ENCODE assay signal across 21 cellular contexts in genomic region chr21:41908829-41909228, GRCh38. TPM values are rescaled to one million over a fixed set of nuclear protein-coding genes. Genes with fewer than 3 reads are reported as not detected.
DNase-seq lines count a peak whose midpoint lies in the region; ATAC-seq, FAIRE-seq and TF ChIP-seq lines count a peak whose summit lies in the region.
"Had no signal": no experiment of that assay in that cellular context is flagged by ENCODE, and none has a peak within 500 bp of the region (broad histone marks: within the 10 kb centered on the region; RNA-seq: fewer than 3 reads in every experiment).

No MANE protein-coding gene starts in this region.

- no peaks in the 10 kb centered on the region for H3K9me2 ChIP-seq in SK-N-SH

- ATAC-seq in K562 = no peak
- ATAC-seq: A549; CD8-positive, alpha-beta T cell had no signal

- no peaks in the 10 kb centered on the region for H4K20me1 ChIP-seq in K562 (replicated peaks; ENCODE audit: control insufficient read depth, insufficient read depth, low read length)
- H4K20me1 ChIP-seq in SK-N-SH (ENCODE audit: insufficient read depth) = no peaks in the 10 kb centered on the region
- H4K20me1 ChIP-seq: BLaER1 treated with 17β-estradiol and CSF1 and Interleukin-3, amounts not matched to agents 10 nM and 100 nM had no signal

- H3K27ac ChIP-seq in K562 (ENCODE audit: extremely low read depth, low read depth, low read length) (no peak overlapping the region), spleen (peak overlapping the region in 5 of 8 donors; percentile 20 to 54 (median 40)), SK-N-SH (ENCODE audit: low read depth in 2 of 2, low read length in 1 of 2) (no peak overlapping the region)
- H3K27ac ChIP-seq: 22Rv1; A549; BLaER1 treated with 17β-estradiol and CSF1 and Interleukin-3, amounts not matched to agents 10 nM and 100 nM; C4-2B had no signal

- H3K9me3 ChIP-seq in K562 (replicated peaks; ENCODE audit: control insufficient read depth, insufficient read depth, low read depth, low read length) = no peaks in the 10 kb centered on the region
- no peaks in the 10 kb centered on the region for H3K9me3 ChIP-seq in spleen
- no peaks in the 10 kb centered on the region for H3K9me3 ChIP-seq in SK-N-SH
- H3K9me3 ChIP-seq: A549; BLaER1 treated with 17β-estradiol and CSF1 and Interleukin-3, amounts not matched to agents 10 nM and 100 nM; Caco-2 had no signal

- POLR2A ChIA-PET in K562 (lab: Yijun Ruan, JAX) = no interaction called here
- POLR2A ChIA-PET in SK-N-SH (lab: Yijun Ruan, JAX) = interaction anchor here (0.6 kb wide), 1 partner anchor 9 kb away, joined by 3 read pairs; no protein-coding TSS in a partner anchor

- TF ChIP-seq RAD21 in K562 (CRISPR knock-in tag; conservative IDR thresholded peaks at IDR 0.05 in 1 of 2, IDR thresholded peaks at IDR 0.05 in 1 of 2) = no peak
- TF ChIP-seq RAD21 in SK-N-SH (IDR thresholded peaks at IDR 0.05; ENCODE audit: low read length) = no peak

- H3K9ac ChIP-seq in K562 (ENCODE audit: insufficient read depth in 1 of 2, low read depth in 2 of 2, low read length in 2 of 2) = no peak overlapping the region
- no peak overlapping the region for H3K9ac ChIP-seq in SK-N-SH
- H3K9ac ChIP-seq: BLaER1 treated with 17β-estradiol and CSF1 and Interleukin-3, amounts not matched to agents 10 nM and 100 nM had no signal

- intact Hi-C loops in K562 (cut with micrococcal nuclease) = no loop called here
- intact Hi-C loops in spleen (cut with DNase I; ENCODE audit: low total_unique reads) = no loop called here

- CTCF ChIA-PET in K562 (lab: Yijun Ruan, JAX; ENCODE audit: low intra/inter-chr PET ratio) = interaction anchor here (0.6 kb wide), 1 partner anchor 8 kb away, joined by 3 read pairs; no protein-coding TSS in a partner anchor
- CTCF ChIA-PET in SK-N-SH (lab: Yijun Ruan, JAX) = interaction anchor here (1.1 kb wide), 1 partner anchor 21 kb away, joined by 3 read pairs; no protein-coding TSS in a partner anchor

- no peak for TF ChIP-seq EP300 in K562 (IDR thresholded peaks at IDR 0.05; ENCODE audit: low read length)
- TF ChIP-seq EP300 in SK-N-SH (IDR thresholded peaks at IDR 0.05; ENCODE audit: borderline replicate concordance in 1 of 2, low read depth in 1 of 2, low read length in 1 of 2) = no peak

- H3K9me1 ChIP-seq in K562 (ENCODE audit: control insufficient read depth, insufficient read depth, low read length) = no peaks in the 10 kb centered on the region

- no peak for FAIRE-seq in K562 (lab: Jason Lieb, UNC)
- no peak for FAIRE-seq in urothelium cell line (lab: Jason Lieb, UNC)
- FAIRE-seq: A549, D721Med, G401.6, GM12891, GM19239 had no signal

- H3K79me2 ChIP-seq in K562 (ENCODE audit: control insufficient read depth, insufficient read depth, low read length) = no peaks in the 10 kb centered on the region
- H3K79me2 ChIP-seq in SK-N-SH (ENCODE audit: insufficient read depth) = no peaks in the 10 kb centered on the region

- TF ChIP-seq POLR2A in K562 (conservative IDR thresholded peaks at IDR 0.05) = no peak
- TF ChIP-seq POLR2A in spleen (IDR thresholded peaks at IDR 0.05) = no peak

- no peaks in the 10 kb centered on the region for H3F3A ChIP-seq in SK-N-SH (replicated peaks; ENCODE audit: insufficient read depth)

- H3K4me2 ChIP-seq in K562 (ENCODE audit: insufficient read depth, low read length) (no peak overlapping the region), SK-N-SH (no peak overlapping the region)
- H3K4me2 ChIP-seq: A549; BLaER1 treated with 17β-estradiol and CSF1 and Interleukin-3, amounts not matched to agents 10 nM and 100 nM had no signal

- DNase-seq in K562 (ENCODE audit: extremely low read depth in 1 of 4, low spot score in 3 of 4) = no peak
- DNase-seq in fibroblast of villous mesenchyme (ENCODE audit: low read depth) = peak; percentile 55
- DNase-seq in spleen = no peak
- DNase-seq in urothelium cell line (ENCODE audit: low spot score) = no peak
- DNase-seq in NK-92 (lab: John Stamatoyannopoulos, UW; ENCODE audit: unreplicated experiment) = no peak
- no peak for DNase-seq in SK-N-SH
- DNase-seq: AML-193; Caco-2; Calu3; CD4-positive, alpha-beta T cell; CD8-positive, alpha-beta T cell; DMS79 treated with DMSO at 0.1 percent for 48 hours; GF-D8 had no signal

- H3K36me3 ChIP-seq in K562 (ENCODE audit: control insufficient read depth, insufficient read depth, low read length) (peaks cover 48% of the 10 kb centered on the region; the same call in 2 of the 3 replicates), spleen (peaks cover 0 to 100% (median 65%) of the 10 kb centered on the region in 6 donors), SK-N-SH (replicated peaks in 1 of 2; ENCODE audit: control insufficient read depth in 1 of 2, insufficient read depth in 2 of 2, low read length in 1 of 2) (peaks cover 13 to 46% of the 10 kb centered on the region in 2 experiments)

- H2AFZ ChIP-seq in K562 (ENCODE audit: low read depth, low read length) (no peak overlapping the region), SK-N-SH (ENCODE audit: low read depth) (no peak overlapping the region)

- H3K27me3 ChIP-seq in K562 (ENCODE audit: control insufficient read depth in 2 of 2, insufficient read depth in 2 of 2, low read length in 2 of 2) (no peaks in the 10 kb centered on the region), spleen (replicated peaks in 1 of 7) (no peaks in the 10 kb centered on the region), SK-N-SH (ENCODE audit: insufficient read depth) (no peaks in the 10 kb centered on the region)
- H3K27me3 ChIP-seq: BLaER1 treated with 17β-estradiol and CSF1 and Interleukin-3, amounts not matched to agents 10 nM and 100 nM had no signal

- H3K4me3 ChIP-seq in K562 (no peak overlapping the region), fibroblast of villous mesenchyme (ENCODE audit: low read depth, low read length) (no peak overlapping the region), spleen (no peak overlapping the region), SK-N-SH (ENCODE audit: low read depth in 2 of 2, low read length in 1 of 2) (no peak overlapping the region)
- H3K4me3 ChIP-seq: A549; BLaER1 treated with 17β-estradiol and CSF1 and Interleukin-3, amounts not matched to agents 10 nM and 100 nM had no signal

- BruUV-seq in K562 (replicated peaks; lab: Mats Ljungman, UMichigan) = no TSS peak

- 45% methylated on average over 3 of the region's 3 CpGs for WGBS in K562 (ENCODE audit: insufficient coverage, low coverage, missing lambda C conversion rate)
- WGBS in spleen, 5 donors = 71 to 82% (median 78%) methylated on average over 3 of the region's 3 CpGs
- 88% methylated on average over 3 of the region's 3 CpGs for WGBS in SK-N-SH (ENCODE audit: low lambda C conversion rate)

- TF ChIP-seq CTCF in K562 (IDR thresholded peaks at IDR 0.05 in 2 of 3, conservative IDR thresholded peaks at IDR 0.05 in 1 of 3; ENCODE audit: insufficient read depth in 2 of 3, low read depth in 1 of 3, low read length in 3 of 3) = no peak
- no peak for TF ChIP-seq CTCF in fibroblast of villous mesenchyme (IDR thresholded peaks at IDR 0.05; ENCODE audit: insufficient read depth, low read depth, low read length)
- no peak for TF ChIP-seq CTCF in spleen (IDR thresholded peaks at IDR 0.05 in 8 of 11, conservative IDR thresholded peaks at IDR 0.05 in 3 of 11)
- no peak for TF ChIP-seq CTCF in SK-N-SH (IDR thresholded peaks at IDR 0.05)

- H3K4me1 ChIP-seq in K562 (replicated peaks in 1 of 2; ENCODE audit: control insufficient read depth in 2 of 2, insufficient read depth in 2 of 2, low read length in 2 of 2) (peaks cover 2 to 7% of the 10 kb centered on the region in 2 experiments; a peak in 4 of 5 replicates), spleen (peaks cover 0 to 7% (median 0%) of the 10 kb centered on the region in 6 donors), SK-N-SH (ENCODE audit: control insufficient read depth in 1 of 2, insufficient read depth in 2 of 2, low read depth in 1 of 2, low read length in 1 of 2) (no peaks in the 10 kb centered on the region)
- H3K4me1 ChIP-seq: A549, Caco-2 had no signal

- in situ Hi-C loops in K562 (cut with MboI) = no loop called here

RNA-seq across cellular contexts. Expression of gene PRDM15, which starts 29.7 kb away (rescaled TPM):
- total RNA-seq in K562 (2011; cell fraction: chromatin; rRNA removed; ENCODE audit: low replicate concordance) = 56.7 and 69.0 TPM in 2 replicates
- 33.8 and 45.0 TPM in 2 replicates for total RNA-seq in K562 (2011; cell fraction: nucleolus; rRNA removed)
- total RNA-seq in K562 (2011; cell fraction: nucleoplasm; rRNA removed) = 31.8 and 32.0 TPM in 2 replicates
- 6.2 and 10.0 TPM in 2 replicates for total RNA-seq in K562 (2014; rRNA removed)
- 2.9 and 4.4 TPM in 2 replicates for total RNA-seq in K562 (2014; rRNA removed; fragmentation: Illumina TruSeq; extraction: Trizol)
- 6.0 and 6.6 TPM in 2 replicates for total RNA-seq in K562 (2015; rRNA removed; fragmentation: Illumina TruSeq; extraction: Trizol)
- 7.6 and 9.2 TPM in 2 replicates for total RNA-seq in K562 (2021)
- polyA plus RNA-seq in K562 (2011; rRNA removed) = 6.6 and 12.2 TPM in 2 replicates
- 6.8 and 7.5 TPM in 2 replicates for polyA plus RNA-seq in K562 (2011; cell fraction: cytosol; rRNA removed)
- polyA plus RNA-seq in K562 (2011; cell fraction: nucleus; rRNA removed) = 44.0 and 68.1 TPM in 2 replicates
- 6.2 and 6.8 TPM in 2 replicates for polyA plus RNA-seq in K562 (2012)
- polyA plus RNA-seq in K562 (2014; fragmentation: Illumina TruSeq; extraction: Trizol) = 6.0 and 6.2 TPM in 2 replicates
- polyA plus RNA-seq in K562 (2014; fragmentation: Nextera tagmentation; extraction: Ambion mirVana) = 1 to 10 TPM in 1 of 2 experiments, under 1 TPM in 1; 0.93 to 1.0 TPM
- polyA plus RNA-seq in K562 (2014; rRNA removed) = 7.1 and 8.5 TPM in 2 replicates
- 17.3 and 20.4 TPM in 2 replicates for polyA minus RNA-seq in K562 (2011; rRNA and poly(A)+ RNA removed)
- polyA minus RNA-seq in K562 (2011; cell fraction: cytosol; rRNA and poly(A)+ RNA removed) = 7.4 and 14.3 TPM in 2 replicates
- polyA minus RNA-seq in K562 (2011; cell fraction: nucleus; rRNA and poly(A)+ RNA removed) = 15.9 and 23.1 TPM in 2 replicates
- 4.2 and 5.2 TPM in 2 replicates for total RNA-seq in fibroblast of villous mesenchyme
- 10 to 100 TPM in 6 of 7 donors, 1 to 10 TPM in 1; 8.4 to 18.0 (median 12.2) TPM for total RNA-seq in spleen
- 1 to 10 TPM; 4.4 to 6.5 (median 6.0) TPM for polyA plus RNA-seq in spleen
- 6.6 and 7.0 TPM in 2 replicates for polyA plus RNA-seq in SK-N-SH (2012; rRNA removed)
- polyA plus RNA-seq in SK-N-SH (2012; cell fraction: cytosol; rRNA removed) = 2.5 and 3.0 TPM in 2 replicates
- polyA plus RNA-seq in SK-N-SH (2012; cell fraction: nucleus; rRNA removed) = 25.7 and 30.7 TPM in 2 replicates

RNA-seq across cellular contexts. Expression of gene C2CD2, which starts 45.0 kb away (rescaled TPM):
- total RNA-seq in K562 (2011; cell fraction: chromatin; rRNA removed; ENCODE audit: low replicate concordance) = 87.1 and 96.1 TPM in 2 replicates
- total RNA-seq in K562 (2011; cell fraction: nucleolus; rRNA removed) = 67.0 and 72.4 TPM in 2 replicates
- 71.8 and 78.2 TPM in 2 replicates for total RNA-seq in K562 (2011; cell fraction: nucleoplasm; rRNA removed)
- total RNA-seq in K562 (2014; rRNA removed) (15.1 and 20.2 TPM in 2 replicates), K562 (2014; rRNA removed; fragmentation: Illumina TruSeq; extraction: Trizol) (11.6 and 12.1 TPM in 2 replicates), K562 (2015; rRNA removed; fragmentation: Illumina TruSeq; extraction: Trizol) (14.0 and 14.5 TPM in 2 replicates), K562 (2021) (19.0 and 19.6 TPM in 2 replicates), fibroblast of villous mesenchyme (22.2 and 25.0 TPM in 2 replicates), spleen (100 to 1,000 TPM in 4 of 7 donors, 10 to 100 TPM in 3; 74.0 to 163 (median 105) TPM)
- polyA plus RNA-seq in K562 (2011; rRNA removed) (21.6 and 27.5 TPM in 2 replicates), K562 (2014; fragmentation: Illumina TruSeq; extraction: Trizol) (9.1 and 10.9 TPM in 2 replicates), K562 (2014; fragmentation: Nextera tagmentation; extraction: Ambion mirVana) (1 to 10 TPM; 1.3 to 1.6 TPM), K562 (2014; rRNA removed) (9.5 and 13.5 TPM in 2 replicates), spleen (10 to 100 TPM; 12.9 to 30.3 (median 18.0) TPM), SK-N-SH (2012; rRNA removed) (9.7 and 15.0 TPM in 2 replicates)
- polyA plus RNA-seq in K562 (2011; cell fraction: cytosol; rRNA removed) = 17.1 and 20.0 TPM in 2 replicates
- 40.5 and 46.1 TPM in 2 replicates for polyA plus RNA-seq in K562 (2011; cell fraction: nucleus; rRNA removed)
- 8.5 and 9.7 TPM in 2 replicates for polyA plus RNA-seq in K562 (2012)
- 40.3 and 41.0 TPM in 2 replicates for polyA minus RNA-seq in K562 (2011; rRNA and poly(A)+ RNA removed)
- 23.2 and 27.7 TPM in 2 replicates for polyA minus RNA-seq in K562 (2011; cell fraction: cytosol; rRNA and poly(A)+ RNA removed)
- 31.8 and 44.2 TPM in 2 replicates for polyA minus RNA-seq in K562 (2011; cell fraction: nucleus; rRNA and poly(A)+ RNA removed)
- polyA plus RNA-seq in SK-N-SH (2012; cell fraction: cytosol; rRNA removed) = 7.0 and 9.8 TPM in 2 replicates
- polyA plus RNA-seq in SK-N-SH (2012; cell fraction: nucleus; rRNA removed) = 24.0 and 28.3 TPM in 2 replicates

Comparison
In these comparisons a context has a peak if more than half of its experiments do, and no peak if none do; other contexts are left out.
1. H3K27ac ChIP-seq: peak in spleen (5 of 8); none in K562 (single experiment) and SK-N-SH (0 of 2).